ENCODE assay signal across 19 cellular contexts in the genomic region with DNA sequence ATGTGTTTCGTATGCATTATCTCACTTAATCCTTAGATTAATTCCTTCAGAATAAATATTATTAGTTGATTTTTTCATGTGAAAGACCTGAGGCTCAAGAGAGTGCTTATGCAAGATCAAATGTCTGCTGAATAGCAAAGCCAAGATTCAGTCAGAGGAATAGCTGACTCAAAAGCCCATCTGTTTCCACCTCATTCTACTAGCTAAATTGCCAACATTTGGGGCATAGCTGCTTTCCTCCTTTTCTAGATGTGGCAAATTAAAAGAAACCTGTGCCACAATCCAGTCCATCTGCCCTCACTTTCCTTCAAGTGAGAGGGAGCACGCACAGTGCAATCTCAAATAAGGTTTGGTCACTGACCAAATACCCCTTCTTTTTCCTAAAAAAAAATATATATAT.
DNase-seq lines count a peak whose midpoint lies in the region; ATAC-seq, FAIRE-seq and TF ChIP-seq lines count a peak whose summit lies in the region.
"Had no signal": no experiment of that assay in that cellular context is flagged by ENCODE, and none has a peak within 500 bp of the region (broad histone marks: within the 10 kb centered on the region; RNA-seq: fewer than 3 reads in every experiment).

No MANE protein-coding gene starts in this region.

- no peaks in the 10 kb centered on the region for H4K20me1 ChIP-seq in PC-3 (ENCODE audit: low read length)

- no peak for TF ChIP-seq POLR2A in breast epithelium (IDR thresholded peaks at IDR 0.05)
- TF ChIP-seq POLR2A in H54 (IDR thresholded peaks at IDR 0.05; ENCODE audit: low read depth, low read length): no peak

- no peaks in the 10 kb centered on the region for H3K9me3 Mint-ChIP-seq in MCF 10A (ENCODE audit: unreplicated experiment)
- H3K9me3 Mint-ChIP-seq: HFFc6 had no signal

- H3K27ac ChIP-seq in breast epithelium (no peak overlapping the region), PC-3 (ENCODE audit: low read length) (no peak overlapping the region)
- H3K27ac ChIP-seq: coronary artery, PC-9, SJCRH30, vagina had no signal

- ATAC-seq in PC-3: peak; percentile 33
- no peak for ATAC-seq in HG02798 (IDR thresholded peaks at IDR 0.05; ENCODE audit: poor library complexity, unreplicated experiment)

- no peaks in the 10 kb centered on the region for H3K36me3 Mint-ChIP-seq in MCF 10A (ENCODE audit: insufficient read depth, unreplicated experiment)

- H3K27ac Mint-ChIP-seq in MCF 10A (ENCODE audit: low read depth, unreplicated experiment): no peak overlapping the region
- H3K27ac Mint-ChIP-seq: CD4-positive, CD25-positive, alpha-beta regulatory T cell; HFFc6 had no signal

- no peak overlapping the region for H2AFZ ChIP-seq in PC-3 (ENCODE audit: low read length)
- H2AFZ ChIP-seq: PC-9 had no signal

- H3K27me3 ChIP-seq in breast epithelium (no peaks in the 10 kb centered on the region), PC-3 (ENCODE audit: low read length) (no peaks in the 10 kb centered on the region)
- H3K27me3 ChIP-seq: SJCRH30, vagina had no signal

- no peak overlapping the region for H3K4me2 ChIP-seq in PC-3 (ENCODE audit: low read length)
- H3K4me2 ChIP-seq: PC-9 had no signal

- H3K9ac ChIP-seq in PC-3 (ENCODE audit: low read length): no peak overlapping the region

- BruUV-seq in MCF 10A (replicated peaks; lab: Mats Ljungman, UMichigan): no TSS peak
- no TSS peak for BruUV-seq in PC-3 (replicated peaks; lab: Mats Ljungman, UMichigan)

- H3K4me1 ChIP-seq in breast epithelium: no peaks in the 10 kb centered on the region
- peaks cover 28% of the 10 kb centered on the region for H3K4me1 ChIP-seq in PC-3 (ENCODE audit: insufficient read depth, low read length)
- H3K4me1 ChIP-seq: SJCRH30, vagina had no signal

- intact Hi-C loops in MCF 10A (cut with micrococcal nuclease): no loop called here
- intact Hi-C loops in breast epithelium (cut with DNase I; ENCODE audit: low total_unique reads): no loop called here
- intact Hi-C loops in PC-3 (cut with micrococcal nuclease): no loop called here

- no peaks in the 10 kb centered on the region for H3K79me2 ChIP-seq in PC-3 (ENCODE audit: low read length)

- no peaks in the 10 kb centered on the region for H3K27me3 Mint-ChIP-seq in MCF 10A (ENCODE audit: insufficient read depth, unreplicated experiment)
- H3K27me3 Mint-ChIP-seq: CD4-positive, CD25-positive, alpha-beta regulatory T cell had no signal

- no peaks in the 10 kb centered on the region for H3K9me3 ChIP-seq in breast epithelium
- no peaks in the 10 kb centered on the region for H3K9me3 ChIP-seq in PC-3 (ENCODE audit: low read length)
- H3K9me3 ChIP-seq: SJCRH30, vagina had no signal

- no peaks in the 10 kb centered on the region for H3K9me2 ChIP-seq in PC-3 (replicated peaks; ENCODE audit: low read length)

- DNase-seq in MCF 10A (ENCODE audit: unreplicated experiment) (peak; percentile 2), breast epithelium (ENCODE audit: low spot score in 2 of 2) (no peak), PC-3 (no peak), fibroblast of peridontal ligament (ENCODE audit: extremely low read depth) (peak; percentile 54), H54 (ENCODE audit: insufficient read length, low spot score) (no peak), DMS53 treated with DMSO at 0.1 percent for 48 hours (lab: John Stamatoyannopoulos, UW; ENCODE audit: unreplicated experiment) (no peak)
- no peak for DNase-seq in stimulated activated CD4-positive, alpha-beta T cell treated with anti-CD3 and anti-CD28 coated beads, Interleukin-2, amount 100 ng/mL, for 24 hours
- DNase-seq: activated gamma-delta T cell; CD4-positive, CD25-positive, alpha-beta regulatory T cell; DMS53; HFFc6; NCI-H187; NCI-H526 treated with DMSO at 0.1 percent for 48 hours; PC-9; SJCRH30; stimulated activated CD4-positive, alpha-beta T cell treated with anti-CD3 and anti-CD28 coated beads, Interleukin-4, amount 100 ng/mL, for 4 hours had no signal

- POLR2A ChIA-PET in MCF 10A (lab: Yijun Ruan, JAX) (interaction anchor here (0.6 to 1.4 kb wide), 3 partner anchors 16 to 1815 kb away, joined by 3 to 5 read pairs (median 3); no protein-coding TSS in a partner anchor), PC-3 (lab: Charles Lee; ENCODE audit: unreplicated experiment) (no interaction called here)

- no peak overlapping the region for H3K4me3 ChIP-seq in breast epithelium
- H3K4me3 ChIP-seq in PC-3 (ENCODE audit: low read length): no peak overlapping the region
- H3K4me3 ChIP-seq: coronary artery, PC-9, SJCRH30, vagina had no signal

- H3F3A ChIP-seq in PC-3 (ENCODE audit: low read length, unreplicated experiment): no peaks in the 10 kb centered on the region

- no peak overlapping the region for H3K4me3 Mint-ChIP-seq in MCF 10A (ENCODE audit: unreplicated experiment)
- H3K4me3 Mint-ChIP-seq: CD4-positive, CD25-positive, alpha-beta regulatory T cell; HFFc6 had no signal

- no peak for FAIRE-seq in H54 (lab: Jason Lieb, UNC)

- peaks cover 10% of the 10 kb centered on the region for H3K4me1 Mint-ChIP-seq in MCF 10A (ENCODE audit: insufficient read depth, unreplicated experiment)

- H3K36me3 ChIP-seq in breast epithelium (no peaks in the 10 kb centered on the region), PC-3 (ENCODE audit: low read depth, low read length) (no peaks in the 10 kb centered on the region)
- H3K36me3 ChIP-seq: SJCRH30, vagina had no signal

- CTCF ChIA-PET in MCF 10A (lab: Yijun Ruan, JAX): interaction anchor here (1.8 kb wide), 1 partner anchor 8 kb away, joined by 4 read pairs; no protein-coding TSS in a partner anchor
- CTCF ChIA-PET in PC-3 (lab: Charles Lee): no interaction called here

- TF ChIP-seq CTCF in MCF 10A (IDR thresholded peaks at IDR 0.05; ENCODE audit: unreplicated experiment) (no peak), breast epithelium (IDR thresholded peaks at IDR 0.05) (no peak), PC-3 (conservative IDR thresholded peaks at IDR 0.05; ENCODE audit: low read depth, low read length) (no peak)

Comparison
In these comparisons a context has a peak if more than half of its experiments do, and no peak if none do; other contexts are left out.
1. DNase-seq: peak in MCF 10A (single experiment) and fibroblast of peridontal ligament (single experiment); none in breast epithelium (0 of 2), PC-3 (single experiment), H54 (single experiment), stimulated activated CD4-positive, alpha-beta T cell treated with anti-CD3 and anti-CD28 coated beads, Interleukin-2, amount 100 ng/mL, for 24 hours (0 of 2) and DMS53 treated with DMSO at 0.1 percent for 48 hours (single experiment).